In genomic region chr19:16076154-16076957, GRCh38 we compare ENCODE assay signal across 8 cellular contexts. TPM values are rescaled to one million over a fixed set of nuclear protein-coding genes. Genes with fewer than 3 reads are reported as not detected.
A peak's percentile ranks its signal among the peaks of the same experiment; 100 is the strongest.
DNase-seq lines count a peak whose midpoint lies in the region; ATAC-seq and TF ChIP-seq lines count a peak whose summit lies in the region.

TSS of gene TPM4 (plus strand) at chr19:16076495. CDS start at chr19:16076566, 71 bp downstream.

- no peak for TF ChIP-seq CTCF in GM12864 (IDR thresholded peaks at IDR 0.05; ENCODE audit: low read depth, low read length, missing control alignments)
- TF ChIP-seq CTCF in WTC11 (IDR thresholded peaks at IDR 0.05): no peak
- no peak for TF ChIP-seq CTCF in cardiac fibroblast (IDR thresholded peaks at IDR 0.05; ENCODE audit: low read depth, low read length)

- H3K27ac Mint-ChIP-seq in WTC11: peak within 1 kb of the TSS; percentile 98

- H3K4me1 Mint-ChIP-seq in WTC11: peaks cover 56% of the 10 kb centered on the region

- POLR2A ChIA-PET in HEK293T (lab: Yijun Ruan, JAX): interaction anchor here (0.6 to 2.2 kb wide), 7 partner anchors 8 to 121 kb away, joined by 3 to 11 read pairs (median 3); partner anchors contain the start of genes AP1M1 and FAM32A
- POLR2A ChIA-PET in WTC11 (lab: Charles Lee): interaction anchor here (0.6 to 2.5 kb wide), 17 partner anchors 8 to 1039 kb away, joined by 3 to 17 read pairs (median 4); partner anchors contain the start of genes FAM32A and RAB8A

- CTCF ChIA-PET in HEK293T (lab: Yijun Ruan, JAX): interaction anchor here (1.9 kb wide), 1 partner anchor 14 kb away, joined by 4 read pairs; no protein-coding TSS in a partner anchor
- CTCF ChIA-PET in WTC11 (lab: Charles Lee): interaction anchor here (0.6 to 8.9 kb wide), 8 partner anchors 9 to 281 kb away, joined by 3 to 100 read pairs (median 6); no protein-coding TSS in a partner anchor

- H3K4me3 ChIP-seq in GM12864 (ENCODE audit: low read depth, low read length) (peak within 1 kb of the TSS; percentile 77), cardiac fibroblast (replicated peaks in 1 of 2; ENCODE audit: low read depth in 2 of 2, low read length in 2 of 2) (peak within 1 kb of the TSS; percentile 59 to 96)

- no peaks in the 10 kb centered on the region for H3K27me3 Mint-ChIP-seq in WTC11 (ENCODE audit: low read depth)

- peak within 1 kb of the TSS; percentile 85 for H3K4me3 Mint-ChIP-seq in WTC11

- peaks cover 11% of the 10 kb centered on the region; the same call in 1 of the 2 replicates for H3K36me3 Mint-ChIP-seq in WTC11

- DNase-seq in GM12864 (ENCODE audit: low read depth): peak; percentile 78
- DNase-seq in HEK293T (ENCODE audit: extremely low spot score): peak; percentile 76
- DNase-seq in NCI-H146 treated with DMSO at 0.1 percent for 48 hours (lab: John Stamatoyannopoulos, UW; ENCODE audit: unreplicated experiment): peak; percentile 57
- DNase-seq in WTC11 (ENCODE audit: low spot score): peak; percentile 89
- DNase-seq in cardiac fibroblast (ENCODE audit: low read depth in 2 of 2): peak; percentile 97 to 99
- peak; percentile 76 for DNase-seq in inferior parietal cortex (ENCODE audit: extremely low spot score)
- DNase-seq in smooth muscle cell of the brain vasculature (ENCODE audit: low read depth, low spot score): peak; percentile 89
- no peak for DNase-seq in HPDE6-E6E7 (ENCODE audit: extremely low spot score)

- no peaks in the 10 kb centered on the region for H3K9me3 Mint-ChIP-seq in WTC11

- ATAC-seq in WTC11: peak; percentile 76

TF ChIP-seq in HEK293T, 16 proteins besides CTCF, POLR2A, EP300 and RAD21:
- TF ChIP-seq NFRKB (IDR thresholded peaks at IDR 0.05) (no peak), HDGF (IDR thresholded peaks at IDR 0.05; ENCODE audit: borderline replicate concordance) (no peak), FOXM1 (IDR thresholded peaks at IDR 0.05; ENCODE audit: borderline replicate concordance) (peak; percentile 75; the same call in 1 of the 2 replicates), L3MBTL2 (conservative IDR thresholded peaks at IDR 0.05) (no peak)
TF ChIP-seq in HEK293T: peak in this region for 1.

TF ChIP-seq in WTC11, 78 proteins besides CTCF, POLR2A, EP300 and RAD21 (continues in another document):
- TF ChIP-seq NFATC4 (CRISPR knock-in tag; IDR thresholded peaks at IDR 0.05): peak; percentile 68; the same call in 1 of the 2 replicates
- TF ChIP-seq AFF4 (CRISPR knock-in tag; IDR thresholded peaks at IDR 0.05; ENCODE audit: borderline replicate concordance): no peak
- TF ChIP-seq ZNF317 (CRISPR knock-in tag; IDR thresholded peaks at IDR 0.05; ENCODE audit: borderline replicate concordance, low read depth): no peak
- TF ChIP-seq ZNF281 (CRISPR knock-in tag; IDR thresholded peaks at IDR 0.05): no peak
- no peak for TF ChIP-seq ZNF532 (CRISPR knock-in tag; IDR thresholded peaks at IDR 0.05; ENCODE audit: borderline replicate concordance)
- TF ChIP-seq MAX (CRISPR knock-in tag; IDR thresholded peaks at IDR 0.05): 0 out of 2 replicates have a peak, but pooled peaks have one; percentile 11
- TF ChIP-seq MLX (CRISPR knock-in tag; IDR thresholded peaks at IDR 0.05): no peak
- peak; percentile 71; the same call in 1 of the 2 replicates for TF ChIP-seq EMX1 (CRISPR knock-in tag; IDR thresholded peaks at IDR 0.05)

RNA-seq across cellular contexts. Expression of gene TPM4, which starts in this region (rescaled TPM):
- 302 to 327 TPM (median 323 TPM) in 3 replicates for total RNA-seq in WTC11 (2021)
